In the genomic region with DNA sequence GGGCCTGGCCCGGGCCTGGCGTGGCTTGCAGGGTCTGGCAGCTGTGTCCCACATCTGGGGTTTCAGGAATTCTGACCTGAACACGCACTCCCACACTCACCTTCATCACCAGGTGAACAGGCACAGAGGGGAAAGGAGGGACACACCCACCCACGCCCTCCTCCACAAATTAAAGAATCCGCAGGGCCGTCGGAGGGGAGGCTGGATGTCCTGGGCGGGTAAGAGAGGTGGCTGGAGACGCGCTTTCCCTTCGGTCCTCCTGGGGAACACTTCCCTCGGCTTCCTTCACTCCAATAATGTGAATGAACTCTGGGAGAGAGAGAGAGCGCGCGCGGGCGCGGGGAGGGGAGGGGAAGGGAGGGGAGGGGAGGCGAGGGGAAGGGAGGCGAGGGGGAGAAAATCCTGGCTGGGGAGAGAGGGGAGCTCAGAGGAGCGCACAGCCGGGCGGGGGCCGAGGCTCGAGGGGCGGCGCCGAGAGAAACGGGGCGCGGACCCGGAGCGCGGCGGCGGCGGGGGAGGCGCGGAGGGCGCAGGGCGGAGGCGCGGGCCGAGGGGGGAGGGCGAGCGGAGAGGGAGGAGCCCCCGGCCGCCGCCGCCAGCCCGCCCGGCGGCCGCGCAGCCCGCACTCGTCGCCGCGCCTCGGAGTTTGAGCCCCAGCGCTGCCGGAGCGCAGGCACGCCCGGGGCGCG, we compare ENCODE assay signal across 8 cellular contexts. TPM values are rescaled to one million over a fixed set of nuclear protein-coding genes. Genes with fewer than 3 reads are reported as not detected.
A peak's percentile ranks its signal among the peaks of the same experiment; 100 is the strongest.
DNase-seq lines count a peak whose midpoint lies in the region; ATAC-seq and TF ChIP-seq lines count a peak whose summit lies in the region.

A gene (plus strand): TSS at position 625 of the 689 bp plus-strand sequence. CDS start 205 bp downstream, outside the sequence.

- peaks cover 59% of the 10 kb centered on the region for H3K27me3 Mint-ChIP-seq in CD4-positive, CD25-positive, alpha-beta regulatory T cell
- peaks cover 90% of the 10 kb centered on the region for H3K27me3 Mint-ChIP-seq in nephron progenitor cell (ENCODE audit: low read depth, poor library complexity)

- H3K4me1 Mint-ChIP-seq in CD4-positive, CD25-positive, alpha-beta regulatory T cell, result peaks cover 0 to 16% (median 3%) of the 10 kb centered on the region in 4 donors
- H3K4me1 Mint-ChIP-seq in nephron progenitor cell, result peaks cover 36% of the 10 kb centered on the region

- peaks cover 8% of the 10 kb centered on the region for H3K4me1 ChIP-seq in CD4-positive, CD25-positive, alpha-beta regulatory T cell (ENCODE audit: control insufficient read depth, insufficient read depth, low read length, poor library complexity, severe bottlenecking)
- H3K4me1 ChIP-seq in colonic mucosa, result no peaks in the 10 kb centered on the region

- no peak for DNase-seq in CD4-positive, CD25-positive, alpha-beta regulatory T cell
- DNase-seq in NCI-H1092 (lab: John Stamatoyannopoulos, UW) (peak; percentile 37), colonic mucosa (no peak), nephron progenitor cell (peak; percentile 75), SKM-1 treated with dmso at 0.1 percent for 144 hours (lab: John Stamatoyannopoulos, UW; ENCODE audit: unreplicated experiment) (no peak), AML-193 (lab: John Stamatoyannopoulos, UW) (no peak)

- no peaks in the 10 kb centered on the region for H3K36me3 Mint-ChIP-seq in CD4-positive, CD25-positive, alpha-beta regulatory T cell
- H3K36me3 Mint-ChIP-seq in nephron progenitor cell (ENCODE audit: low read depth), result no peaks in the 10 kb centered on the region

- no peaks in the 10 kb centered on the region for H3K36me3 ChIP-seq in CD4-positive, CD25-positive, alpha-beta regulatory T cell (ENCODE audit: control insufficient read depth, insufficient read depth, low read length)
- no peaks in the 10 kb centered on the region for H3K36me3 ChIP-seq in colonic mucosa

- ATAC-seq in CD4-positive, CD25-positive, alpha-beta regulatory T cell (ENCODE audit: low read depth in 2 of 2), result no peak
- ATAC-seq in HG02840 (IDR thresholded peaks at IDR 0.05; ENCODE audit: low FRiP score, unreplicated experiment) (no peak), GM21381 (IDR thresholded peaks at IDR 0.05; ENCODE audit: unreplicated experiment) (no peak)

- H3K9me3 ChIP-seq in CD4-positive, CD25-positive, alpha-beta regulatory T cell (ENCODE audit: control insufficient read depth in 2 of 2, low read length in 2 of 2), result no peaks in the 10 kb centered on the region
- no peaks in the 10 kb centered on the region for H3K9me3 ChIP-seq in colonic mucosa

- H3K27me3 ChIP-seq in CD4-positive, CD25-positive, alpha-beta regulatory T cell (ENCODE audit: control insufficient read depth, insufficient read depth, low read length), result peaks cover 31% of the 10 kb centered on the region
- peaks cover 38% of the 10 kb centered on the region for H3K27me3 ChIP-seq in colonic mucosa

- TF ChIP-seq CTCF in colonic mucosa (IDR thresholded peaks at IDR 0.05) (no peak), nephron progenitor cell (IDR thresholded peaks at IDR 0.05) (no peak)

- no peak within 1 kb of the TSS for H3K27ac ChIP-seq in CD4-positive, CD25-positive, alpha-beta regulatory T cell (ENCODE audit: insufficient read depth, low read length, poor library complexity, severe bottlenecking)
- H3K27ac ChIP-seq in colonic mucosa, result no peak within 1 kb of the TSS

- no peak within 1 kb of the TSS for H3K4me3 ChIP-seq in CD4-positive, CD25-positive, alpha-beta regulatory T cell (ENCODE audit: low read depth, low read length)
- peak within 1 kb of the TSS; percentile 30 for H3K4me3 ChIP-seq in colonic mucosa

- peaks cover 0 to 3% (median 0%) of the 10 kb centered on the region in 7 donors for H3K9me3 Mint-ChIP-seq in CD4-positive, CD25-positive, alpha-beta regulatory T cell
- H3K9me3 Mint-ChIP-seq in nephron progenitor cell, result no peaks in the 10 kb centered on the region

- peak within 1 kb of the TSS in 3 of 4 donors; percentile 56 to 77 (median 62) for H3K4me3 Mint-ChIP-seq in CD4-positive, CD25-positive, alpha-beta regulatory T cell
- H3K4me3 Mint-ChIP-seq in nephron progenitor cell, result peak within 1 kb of the TSS; percentile 80

- H3K27ac Mint-ChIP-seq in CD4-positive, CD25-positive, alpha-beta regulatory T cell, result no peak within 1 kb of the TSS
- H3K27ac Mint-ChIP-seq in nephron progenitor cell, result no peak within 1 kb of the TSS

- intact Hi-C loops in colonic mucosa (cut with DNase I), result no loop called here

- no peak within 1 kb of the TSS for H3K9ac ChIP-seq in colonic mucosa (ENCODE audit: low read depth in 2 of 2, low read length in 2 of 2)

RNA-seq across cellular contexts. Expression of the gene that starts here (rescaled TPM):
- total RNA-seq in CD4-positive, CD25-positive, alpha-beta regulatory T cell, result not detected
- polyA plus RNA-seq in CD4-positive, CD25-positive, alpha-beta regulatory T cell, result not detected
- total RNA-seq in colonic mucosa, result under 1 TPM; 0.20 to 0.35 TPM

Comparison
In these comparisons a context has a peak if more than half of its experiments do, and no peak if none do; other contexts are left out.
1. DNase-seq: peak in NCI-H1092 (single experiment) and nephron progenitor cell (single experiment); none in CD4-positive, CD25-positive, alpha-beta regulatory T cell (0 of 3), colonic mucosa (single experiment), SKM-1 treated with dmso at 0.1 percent for 144 hours (single experiment) and AML-193 (0 of 2).